In the genomic region with DNA sequence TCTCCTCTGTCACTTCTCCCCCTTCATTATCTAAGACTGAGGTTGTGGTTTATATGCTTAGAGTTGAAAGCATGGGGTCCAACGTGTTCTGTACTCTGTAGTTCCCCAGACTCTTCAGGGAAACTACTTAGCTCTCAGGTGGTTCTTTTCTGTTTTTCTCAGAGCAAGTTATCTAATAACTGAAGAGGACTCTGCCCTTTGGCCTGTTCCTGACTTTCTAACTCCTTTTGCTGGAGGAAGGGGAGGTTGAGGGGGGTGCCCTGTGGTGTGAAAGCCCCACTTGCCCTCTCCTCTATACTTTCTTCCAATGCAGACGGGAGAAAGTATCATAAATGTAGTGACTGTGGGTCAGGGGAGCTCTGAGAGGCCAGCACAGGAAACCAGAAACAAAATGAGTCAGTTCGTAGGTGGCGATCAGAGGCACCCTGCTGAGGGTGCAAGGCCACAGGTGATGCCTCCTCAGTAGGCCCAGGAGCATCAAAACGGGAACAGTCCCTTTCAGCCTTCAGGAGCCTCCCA, we compare ENCODE assay signal across 12 cellular contexts. TPM values are rescaled to one million over a fixed set of nuclear protein-coding genes. Genes with fewer than 3 reads are reported as not detected.
DNase-seq lines count a peak whose midpoint lies in the region; ATAC-seq lines count a peak whose summit lies in the region.
"Had no signal": no experiment of that assay in that cellular context is flagged by ENCODE, and none has a peak within 500 bp of the region (broad histone marks: within the 10 kb centered on the region; RNA-seq: fewer than 3 reads in every experiment).

No MANE protein-coding gene starts in this region.

- peak; percentile 39 for DNase-seq in stimulated activated CD4-positive, alpha-beta T cell treated with anti-CD3 and anti-CD28 coated beads, Interleukin-1b, Interleukin-23, amount 100 ng/mL, for 48 hours
- DNase-seq in stimulated activated CD4-positive, alpha-beta T cell treated with anti-CD3 and anti-CD28 coated beads, Interleukin-2, amount 100 ng/mL, for 48 hours, result no peak
- no peak for DNase-seq in effector memory CD8-positive, alpha-beta T cell
- DNase-seq in stimulated activated naive CD8-positive, alpha-beta T cell treated with anti-CD3 and anti-CD28 coated beads, Interleukin-15, amount 100 ng/mL, for 72 hours, result peak; percentile 61 to 82
- DNase-seq in aorta (no peak), T1000 (lab: John Stamatoyannopoulos, UW) (no peak), globus pallidus (ENCODE audit: low spot score) (no peak)

- H3K27me3 ChIP-seq in HUES48 (ENCODE audit: control insufficient read depth, insufficient read depth, low read length), result no peaks in the 10 kb centered on the region
- H3K27me3 ChIP-seq in aorta (ENCODE audit: control insufficient read depth in 1 of 2, insufficient read depth in 2 of 2, low read length in 1 of 2), result no peaks in the 10 kb centered on the region

- no peak overlapping the region for H3K9ac ChIP-seq in HUES48 (ENCODE audit: low read depth, low read length)

- H3K36me3 Mint-ChIP-seq in effector memory CD8-positive, alpha-beta T cell (ENCODE audit: insufficient read depth), result peaks cover 37% of the 10 kb centered on the region

- WGBS in aorta, 2 donors, result 72 to 78% methylated on average over 5 of the region's 5 CpGs

- H3K9me3 Mint-ChIP-seq in effector memory CD8-positive, alpha-beta T cell, result no peaks in the 10 kb centered on the region
- H3K9me3 Mint-ChIP-seq in stimulated activated naive CD8-positive, alpha-beta T cell treated with anti-CD3 and anti-CD28 coated beads, Interleukin-15, amount 100 ng/mL, for 72 hours, result no peaks in the 10 kb centered on the region

- no peak for ATAC-seq in effector memory CD8-positive, alpha-beta T cell (replicated peaks)
- peak; percentile 88 for ATAC-seq in stimulated activated naive CD8-positive, alpha-beta T cell treated with anti-CD3 and anti-CD28 coated beads, Interleukin-15, amount 100 ng/mL, for 72 hours
- ATAC-seq in aorta (ENCODE audit: low FRiP score), result no peak
- ATAC-seq: HCT116 had no signal

- peak overlapping the region; percentile 17 to 34 for H3K4me3 Mint-ChIP-seq in effector memory CD8-positive, alpha-beta T cell
- H3K4me3 Mint-ChIP-seq in stimulated activated naive CD8-positive, alpha-beta T cell treated with anti-CD3 and anti-CD28 coated beads, Interleukin-15, amount 100 ng/mL, for 72 hours, result no peak overlapping the region

- H3K4me1 Mint-ChIP-seq in effector memory CD8-positive, alpha-beta T cell (ENCODE audit: low read depth in 2 of 2), result peaks cover 47 to 48% of the 10 kb centered on the region in 2 donors
- H3K4me1 Mint-ChIP-seq in stimulated activated naive CD8-positive, alpha-beta T cell treated with anti-CD3 and anti-CD28 coated beads, Interleukin-15, amount 100 ng/mL, for 72 hours, result peaks cover 65% of the 10 kb centered on the region

- peak overlapping the region; percentile 74 to 85 for H3K27ac Mint-ChIP-seq in effector memory CD8-positive, alpha-beta T cell
- H3K27ac Mint-ChIP-seq in stimulated activated naive CD8-positive, alpha-beta T cell treated with anti-CD3 and anti-CD28 coated beads, Interleukin-15, amount 100 ng/mL, for 72 hours, result peak overlapping the region; percentile 85 to 95

- no peak overlapping the region for H3K4me3 ChIP-seq in HUES48 (ENCODE audit: low read depth, low read length)
- H3K4me3 ChIP-seq in aorta (ENCODE audit: low read length in 2 of 2), result no peak overlapping the region

- H3K4me1 ChIP-seq in HUES48 (ENCODE audit: control insufficient read depth, insufficient read depth, low read length) (no peaks in the 10 kb centered on the region; the same call in 1 of the 2 replicates), aorta (ENCODE audit: control insufficient read depth in 1 of 2, insufficient read depth in 2 of 2, low read length in 2 of 2) (peaks cover 0 to 3% of the 10 kb centered on the region in 2 donors)

- H3K36me3 ChIP-seq in HUES48 (ENCODE audit: control insufficient read depth, insufficient read depth, low read length), result peaks cover 50% of the 10 kb centered on the region
- peaks cover 4 to 9% of the 10 kb centered on the region in 2 donors for H3K36me3 ChIP-seq in aorta (ENCODE audit: control insufficient read depth in 1 of 2, insufficient read depth in 2 of 2, low read length in 1 of 2)

- intact Hi-C loops in aorta (cut with DNase I), result loop anchor here in 1 of 2 donors (10.0 kb wide), 1 partner anchor 54 kb away; no protein-coding TSS in a partner anchor

- H3K9me3 ChIP-seq in HUES48 (ENCODE audit: control insufficient read depth, insufficient read depth, low read length) (no peaks in the 10 kb centered on the region), aorta (ENCODE audit: control insufficient read depth, low read length) (no peaks in the 10 kb centered on the region)

- H3K27me3 Mint-ChIP-seq in effector memory CD8-positive, alpha-beta T cell, result no peaks in the 10 kb centered on the region
- no peaks in the 10 kb centered on the region for H3K27me3 Mint-ChIP-seq in stimulated activated naive CD8-positive, alpha-beta T cell treated with anti-CD3 and anti-CD28 coated beads, Interleukin-15, amount 100 ng/mL, for 72 hours

- H3K27ac ChIP-seq in HUES48 (ENCODE audit: low read depth, low read length) (peak overlapping the region; percentile 7), aorta (ENCODE audit: low read depth in 1 of 2, low read length in 2 of 2) (no peak overlapping the region)

RNA-seq across cellular contexts. Expression of a gene that starts 5.0 kb away (rescaled TPM):
- 10 to 100 TPM; 15.7 to 18.6 TPM for total RNA-seq in aorta
- 10 to 100 TPM in 1 of 2 donors, 1 to 10 TPM in 1; 8.6 to 10.2 TPM for polyA plus RNA-seq in aorta

RNA-seq across cellular contexts. Expression of a gene that starts 13.9 kb away (rescaled TPM):
- total RNA-seq in aorta, result 10 to 100 TPM; 31.4 to 38.5 TPM
- 10 to 100 TPM; 29.6 to 65.0 TPM for polyA plus RNA-seq in aorta

RNA-seq across cellular contexts. Expression of a gene that starts 43.1 kb away (rescaled TPM):
- total RNA-seq in aorta, result 1 to 10 TPM in 1 of 2 donors, not detected in 1; 2.9 TPM
- 1 to 10 TPM in 1 of 2 donors, not detected in 1; 1.9 TPM for polyA plus RNA-seq in aorta
- total RNA-seq: bronchial epithelial cell, glomerular endothelial cell, kidney epithelial cell had no signal

RNA-seq across cellular contexts. Expression of a gene that starts 45.5 kb away (rescaled TPM):
- 10 to 100 TPM in 1 of 2 donors, 1 to 10 TPM in 1; 8.9 to 20.0 TPM for total RNA-seq in aorta
- 1 to 10 TPM; 3.0 to 4.7 TPM for polyA plus RNA-seq in aorta

RNA-seq across cellular contexts. Expression of a gene that starts 49.0 kb away (rescaled TPM):
- 1 to 10 TPM in 1 of 2 donors, under 1 TPM in 1; 0.81 to 2.8 TPM for total RNA-seq in aorta
- polyA plus RNA-seq in aorta, result 1 to 10 TPM in 1 of 2 donors, not detected in 1; 2.3 TPM

Comparison
In these comparisons a context has a peak if more than half of its experiments do, and no peak if none do; other contexts are left out.
1. DNase-seq: peak in stimulated activated CD4-positive, alpha-beta T cell treated with anti-CD3 and anti-CD28 coated beads, Interleukin-1b, Interleukin-23, amount 100 ng/mL, for 48 hours (single experiment) and stimulated activated naive CD8-positive, alpha-beta T cell treated with anti-CD3 and anti-CD28 coated beads, Interleukin-15, amount 100 ng/mL, for 72 hours (2 of 2); none in stimulated activated CD4-positive, alpha-beta T cell treated with anti-CD3 and anti-CD28 coated beads, Interleukin-2, amount 100 ng/mL, for 48 hours (0 of 2), effector memory CD8-positive, alpha-beta T cell (0 of 3), aorta (0 of 2), T1000 (single experiment) and globus pallidus (single experiment).
2. H3K4me3 Mint-ChIP-seq: peak in effector memory CD8-positive, alpha-beta T cell (2 of 2); none in stimulated activated naive CD8-positive, alpha-beta T cell treated with anti-CD3 and anti-CD28 coated beads, Interleukin-15, amount 100 ng/mL, for 72 hours (0 of 2).